Comparison of ENCODE assay signal across 16 cellular contexts in the genomic region with DNA sequence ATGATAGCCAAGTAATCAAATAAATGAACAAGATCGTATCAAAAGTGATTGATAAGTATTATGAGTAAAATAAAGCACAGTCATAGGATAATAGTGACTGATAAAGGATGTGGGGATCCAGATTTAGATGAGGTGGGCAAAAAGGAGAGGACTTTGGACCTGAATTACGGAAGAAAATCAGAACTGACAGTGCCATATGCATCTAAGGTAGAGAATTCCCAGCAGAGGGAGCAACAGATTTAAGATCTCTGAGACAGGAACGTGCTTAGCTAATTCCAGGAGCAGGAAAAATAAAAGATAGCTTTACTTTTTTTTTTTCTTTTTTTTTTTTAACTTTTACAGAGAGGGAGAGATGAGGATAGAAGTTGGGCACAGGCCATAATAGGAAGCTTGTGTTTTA.
DNase-seq lines count a peak whose midpoint lies in the region; ATAC-seq, FAIRE-seq and TF ChIP-seq lines count a peak whose summit lies in the region.
"Had no signal": no experiment of that assay in that cellular context is flagged by ENCODE, and none has a peak within 500 bp of the region (broad histone marks: within the 10 kb centered on the region; RNA-seq: fewer than 3 reads in every experiment).

No MANE protein-coding gene starts in this region.

- no peak overlapping the region for H3K27ac ChIP-seq in right lobe of liver
- no peak overlapping the region for H3K27ac ChIP-seq in Peyer's patch
- H3K27ac ChIP-seq in CD8-positive, alpha-beta T cell (ENCODE audit: low read depth, low read length): no peak overlapping the region

- FAIRE-seq in HTR-8/SVneo (lab: Jason Lieb, UNC): no peak

- no peak overlapping the region for H3K4me3 ChIP-seq in right lobe of liver
- H3K4me3 ChIP-seq in Peyer's patch: no peak overlapping the region
- H3K4me3 ChIP-seq in CD8-positive, alpha-beta T cell (ENCODE audit: low read depth, low read length): no peak overlapping the region
- H3K4me3 ChIP-seq: mucosa of descending colon had no signal

- CTCF ChIA-PET in CD8-positive, alpha-beta T cell (lab: Charles Lee): no interaction called here

- H3K36me3 ChIP-seq in right lobe of liver (no peaks in the 10 kb centered on the region), Peyer's patch (no peaks in the 10 kb centered on the region)
- H3K36me3 ChIP-seq in CD8-positive, alpha-beta T cell (ENCODE audit: insufficient read depth, low read length): no peaks in the 10 kb centered on the region

- peak overlapping the region in 1 of 5 experiments; percentile 23 for H3K27ac Mint-ChIP-seq in brain
- no peak overlapping the region for H3K27ac Mint-ChIP-seq in CD8-positive, alpha-beta T cell

- H3K9me3 ChIP-seq in right lobe of liver (no peaks in the 10 kb centered on the region), Peyer's patch (no peaks in the 10 kb centered on the region)
- no peaks in the 10 kb centered on the region for H3K9me3 ChIP-seq in CD8-positive, alpha-beta T cell (ENCODE audit: low read length)
- H3K9me3 ChIP-seq: Caco-2, mucosa of descending colon had no signal

- H3K4me1 ChIP-seq in right lobe of liver (peaks cover 0 to 35% (median 7%) of the 10 kb centered on the region in 4 donors), Peyer's patch (peaks cover 0 to 9% (median 3%) of the 10 kb centered on the region in 4 donors)
- no peaks in the 10 kb centered on the region for H3K4me1 ChIP-seq in CD8-positive, alpha-beta T cell (ENCODE audit: insufficient read depth, low read length)

- H3K36me3 Mint-ChIP-seq in brain: no peaks in the 10 kb centered on the region
- H3K36me3 Mint-ChIP-seq in CD8-positive, alpha-beta T cell: no peaks in the 10 kb centered on the region

- ATAC-seq in right lobe of liver: peak; percentile 29 to 48 (median 38)
- ATAC-seq in HG03196 (IDR thresholded peaks at IDR 0.05; ENCODE audit: unreplicated experiment): no peak
- ATAC-seq in CD8-positive, alpha-beta T cell: no peak
- ATAC-seq: activated CD4-positive, CD25-positive, alpha-beta regulatory T cell treated with anti-CD3 and anti-CD28 coated beads, Interleukin-2, amount 50 U/mL, for 24 hours; mucosa of descending colon had no signal

- intact Hi-C loops in right lobe of liver (cut with DNase I): no loop called here
- intact Hi-C loops in posterior cingulate gyrus (cut with DNase I): no loop called here
- intact Hi-C loops in CD8-positive, alpha-beta T cell (cut with DNase I, micrococcal nuclease): no loop called here

- TF ChIP-seq POLR2A in right lobe of liver (IDR thresholded peaks at IDR 0.05) (no peak), Peyer's patch (IDR thresholded peaks at IDR 0.05) (no peak)

- H3K27me3 Mint-ChIP-seq in brain: no peaks in the 10 kb centered on the region
- peaks cover 19% of the 10 kb centered on the region for H3K27me3 Mint-ChIP-seq in CD8-positive, alpha-beta T cell (ENCODE audit: low read depth)

- POLR2A ChIA-PET in CD8-positive, alpha-beta T cell (lab: Charles Lee): no interaction called here

- 38% methylated on average over 3 of the region's 3 CpGs for WGBS in right lobe of liver (ENCODE audit: insufficient coverage, low coverage, low lambda C conversion rate, missing lambda C conversion rate)

- no peaks in the 10 kb centered on the region for H3K4me1 Mint-ChIP-seq in brain
- no peaks in the 10 kb centered on the region for H3K4me1 Mint-ChIP-seq in CD8-positive, alpha-beta T cell (ENCODE audit: low read depth)

- no peaks in the 10 kb centered on the region for H3K27me3 ChIP-seq in right lobe of liver
- no peaks in the 10 kb centered on the region for H3K27me3 ChIP-seq in Peyer's patch
- no peaks in the 10 kb centered on the region for H3K27me3 ChIP-seq in CD8-positive, alpha-beta T cell (ENCODE audit: insufficient read depth, low read length)

- no peaks in the 10 kb centered on the region for H3K9me3 Mint-ChIP-seq in brain
- no peaks in the 10 kb centered on the region for H3K9me3 Mint-ChIP-seq in CD8-positive, alpha-beta T cell

- H3K4me3 Mint-ChIP-seq in brain: no peak overlapping the region
- no peak overlapping the region for H3K4me3 Mint-ChIP-seq in CD8-positive, alpha-beta T cell

- peak; percentile 1 for DNase-seq in DMS114 treated with DMSO at 0.1 percent for 48 hours (lab: John Stamatoyannopoulos, UW; ENCODE audit: unreplicated experiment)
- DNase-seq in HTR-8/SVneo (ENCODE audit: insufficient read length, low spot score): peak; percentile 8
- no peak for DNase-seq in right lobe of liver
- no peak for DNase-seq in Peyer's patch
- no peak for DNase-seq in posterior cingulate gyrus
- no peak for DNase-seq in CD8-positive, alpha-beta T cell
- DNase-seq: activated T-cell treated with anti-CD3 and anti-CD28 coated beads, Interleukin-2, amount 50 U/mL, for 48 hours; caudate nucleus; mucosa of descending colon; NCI-H1092 treated with DMSO at 0.1 percent for 48 hours; NCI-H526; SW 1271 had no signal

- peak; percentile 21 to 29 for TF ChIP-seq CTCF in brain (conservative IDR thresholded peaks at IDR 0.05)
- TF ChIP-seq CTCF in right lobe of liver (IDR thresholded peaks at IDR 0.05): peak in 3 of 4 donors; percentile 25 to 47 (median 36)
- TF ChIP-seq CTCF in Peyer's patch (IDR thresholded peaks at IDR 0.05): peak in 2 of 6 experiments; percentile 26 to 33
- TF ChIP-seq CTCF in CD8-positive, alpha-beta T cell (IDR thresholded peaks at IDR 0.05): no peak

Comparison
In these comparisons a context has a peak if more than half of its experiments do, and no peak if none do; other contexts are left out.
1. DNase-seq: peak in DMS114 treated with DMSO at 0.1 percent for 48 hours (single experiment) and HTR-8/SVneo (single experiment); none in right lobe of liver (0 of 3), Peyer's patch (0 of 3), posterior cingulate gyrus (0 of 10) and CD8-positive, alpha-beta T cell (0 of 7).
2. ATAC-seq: peak in right lobe of liver (4 of 4); none in HG03196 (single experiment) and CD8-positive, alpha-beta T cell (single experiment).